9 cellular contexts compared by ENCODE assay signal in the genomic region with DNA sequence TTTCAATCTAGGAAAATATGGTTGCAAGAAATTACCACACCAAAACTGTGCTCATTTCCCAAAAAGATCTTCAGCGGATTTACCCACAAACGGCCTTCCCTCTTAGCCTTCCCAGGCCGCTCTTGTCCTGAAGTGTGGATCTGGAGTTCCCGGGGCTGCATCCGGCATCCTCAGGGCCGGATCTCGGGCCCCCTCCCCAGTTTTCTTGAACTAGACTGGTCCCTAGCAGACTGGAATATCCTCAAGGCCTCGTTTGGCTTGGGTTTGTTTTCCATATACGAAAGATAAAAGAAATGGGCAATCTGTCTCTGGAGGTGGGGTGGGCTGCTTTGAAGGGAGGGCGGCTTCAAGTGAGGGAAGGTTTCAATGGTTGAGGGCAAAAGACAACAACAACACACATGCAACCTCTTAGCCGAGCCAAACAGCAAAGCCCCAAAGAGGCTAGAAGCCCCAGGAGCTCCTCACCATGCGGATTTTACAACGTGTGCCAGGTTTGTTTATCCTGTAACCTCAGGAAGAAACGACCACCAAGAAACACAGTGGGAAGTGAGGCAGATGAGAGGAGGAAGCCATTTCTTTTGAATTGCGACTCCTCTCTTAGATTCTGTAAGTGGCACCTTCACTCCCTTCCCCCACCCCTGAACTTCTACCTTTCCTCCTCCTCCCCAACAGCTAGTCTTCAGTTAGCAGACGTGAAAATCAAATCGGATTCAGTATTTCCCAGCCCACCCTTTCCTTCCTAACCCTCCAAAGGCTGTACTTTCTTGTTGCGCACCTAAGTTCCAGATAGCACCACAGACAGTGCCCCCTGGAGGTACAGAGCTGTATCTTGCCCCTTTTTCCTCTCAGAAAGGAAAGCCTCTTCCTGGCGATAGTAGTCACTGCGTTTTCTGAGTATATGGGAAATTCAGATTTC. TPM values are rescaled to one million over a fixed set of nuclear protein-coding genes. Genes with fewer than 3 reads are reported as not detected.
DNase-seq lines count a peak whose midpoint lies in the region; ATAC-seq lines count a peak whose summit lies in the region.
"Had no signal": no experiment of that assay in that cellular context is flagged by ENCODE, and none has a peak within 500 bp of the region (broad histone marks: within the 10 kb centered on the region; RNA-seq: fewer than 3 reads in every experiment).

No MANE protein-coding gene starts in this region.

- DNase-seq in SK-MEL-5 (ENCODE audit: low read depth, low spot score) (peak; percentile 53), myocyte (ENCODE audit: low read depth) (peak; percentile 92), HK-2 (ENCODE audit: unreplicated experiment) (no peak), GM19238 (ENCODE audit: insufficient read length, low spot score) (no peak), GOT3 (lab: John Stamatoyannopoulos, UW) (no peak), Right ventricle myocardium superior (no peak)

- ATAC-seq in GM18511 (IDR thresholded peaks at IDR 0.05; ENCODE audit: unreplicated experiment) = peak; percentile 65
- peak; percentile 67 for ATAC-seq in HG02798 (IDR thresholded peaks at IDR 0.05; ENCODE audit: poor library complexity, unreplicated experiment)
- no peak for ATAC-seq in Right ventricle myocardium superior (ENCODE audit: poor library complexity)

- in situ Hi-C loops in SK-MEL-5 (cut with HindIII; ENCODE audit: low pct_unique_long_range_greater_than_20kb, low sequenced_read_pairs) = no loop called here

- intact Hi-C loops in Right ventricle myocardium superior (cut with DNase I) = no loop called here

RNA-seq across cellular contexts. Expression of a gene that starts 2.6 kb away (rescaled TPM):
- total RNA-seq in SK-MEL-5 (2014; rRNA removed; shearing (Covaris generic)) = not detected in 2 replicates
- not detected in 2 replicates for polyA plus RNA-seq in SK-MEL-5 (2015; cell fraction: cytosol; rRNA removed)
- not detected in 2 replicates for polyA plus RNA-seq in SK-MEL-5 (2015; cell fraction: nucleus; rRNA removed)
- total RNA-seq in myocyte (28.1 and 119 TPM in 2 replicates), Right ventricle myocardium superior (not detected)
- 6.1 TPM for polyA plus RNA-seq in myocyte (2012)
- total RNA-seq: thoracic aorta had no signal

RNA-seq across cellular contexts. Expression of a gene that starts 6.6 kb away (rescaled TPM):
- not detected in 2 replicates for total RNA-seq in SK-MEL-5 (2014; rRNA removed; shearing (Covaris generic))
- not detected in 2 replicates for polyA plus RNA-seq in SK-MEL-5 (2015; cell fraction: cytosol; rRNA removed)
- polyA plus RNA-seq in SK-MEL-5 (2015; cell fraction: nucleus; rRNA removed) = not detected in 2 replicates
- total RNA-seq in myocyte (87.5 and 101 TPM in 2 replicates), Right ventricle myocardium superior (not detected)
- 10.6 TPM for polyA plus RNA-seq in myocyte (2012)
- total RNA-seq: thoracic aorta had no signal

Comparison
In these comparisons a context has a peak if more than half of its experiments do, and no peak if none do; other contexts are left out.
1. DNase-seq: peak in SK-MEL-5 (single experiment) and myocyte (single experiment); none in HK-2 (single experiment), GM19238 (single experiment), GOT3 (single experiment) and Right ventricle myocardium superior (single experiment).
2. RNA of a gene that starts 2.6 kb away (total RNA-seq): 28.1 to 119 TPM in myocyte; not detected in SK-MEL-5 and not detected in Right ventricle myocardium superior (single experiment); every median in the first group is over 10 times any median in the second.
3. RNA of a gene that starts 6.6 kb away (total RNA-seq): 87.5 to 101 TPM in myocyte; not detected in SK-MEL-5 and not detected in Right ventricle myocardium superior (single experiment); every median in the first group is over 10 times any median in the second.